In genomic region chr4:107518076-107518475, GRCh38 we compare ENCODE assay signal across 17 cellular contexts.
"Had no signal": no experiment of that assay in that cellular context is flagged by ENCODE, and none has a peak within 500 bp of the region (broad histone marks: within the 10 kb centered on the region; RNA-seq: fewer than 3 reads in every experiment).

No MANE protein-coding gene starts in this region.

- H3K27me3 Mint-ChIP-seq: dendritic cell treated with granulocyte-macrophage colony-stimulating factor and Interleukin-4, amounts not matched to agents 40 ng/mL and 50 ng/mL, for 4 days had no signal

- ATAC-seq: effector memory CD8-positive, alpha-beta T cell; foreskin keratinocyte; gastroesophageal sphincter; heart right ventricle; left lung; left ventricle myocardium superior; lower lobe of right lung; mucosa of descending colon had no signal

- H3K4me3 ChIP-seq: esophagus muscularis mucosa, gastroesophageal sphincter, heart right ventricle, left lung, lower lobe of right lung, mucosa of descending colon had no signal

- DNase-seq: cortex of kidney; effector CD8-positive, alpha-beta T cell; effector memory CD8-positive, alpha-beta T cell; endodermal cell; heart right ventricle; hippocampal formation; left cardiac atrium; left lung; left ventricle myocardium superior; lower lobe of right lung; mesenchymal stem cell; mucosa of descending colon had no signal

- H3K4me1 ChIP-seq: esophagus muscularis mucosa, foreskin keratinocyte, gastroesophageal sphincter, heart right ventricle, left lung, lower lobe of right lung had no signal

- H3K9me3 ChIP-seq: esophagus muscularis mucosa, mucosa of descending colon had no signal

- H3K4me3 Mint-ChIP-seq: dendritic cell treated with granulocyte-macrophage colony-stimulating factor and Interleukin-4, amounts not matched to agents 40 ng/mL and 50 ng/mL, for 4 days; effector memory CD8-positive, alpha-beta T cell; endodermal cell; mesothelial cell of epicardium had no signal

- H3K9me3 Mint-ChIP-seq: effector memory CD8-positive, alpha-beta T cell had no signal

- H3K4me1 Mint-ChIP-seq: endodermal cell had no signal

- H3K27ac ChIP-seq: esophagus muscularis mucosa, foreskin keratinocyte, gastroesophageal sphincter, heart right ventricle, left lung, lower lobe of right lung had no signal

- H3K27me3 ChIP-seq: esophagus muscularis mucosa, foreskin keratinocyte, gastroesophageal sphincter, heart right ventricle, left lung had no signal

- H3K36me3 ChIP-seq: esophagus muscularis mucosa, gastroesophageal sphincter, heart right ventricle, left lung, lower lobe of right lung had no signal

- H3K27ac Mint-ChIP-seq: dendritic cell treated with granulocyte-macrophage colony-stimulating factor and Interleukin-4, amounts not matched to agents 40 ng/mL and 50 ng/mL, for 4 days; effector memory CD8-positive, alpha-beta T cell; endodermal cell; mesothelial cell of epicardium had no signal
